1 cellular context compared by ENCODE assay signal in the genomic region with DNA sequence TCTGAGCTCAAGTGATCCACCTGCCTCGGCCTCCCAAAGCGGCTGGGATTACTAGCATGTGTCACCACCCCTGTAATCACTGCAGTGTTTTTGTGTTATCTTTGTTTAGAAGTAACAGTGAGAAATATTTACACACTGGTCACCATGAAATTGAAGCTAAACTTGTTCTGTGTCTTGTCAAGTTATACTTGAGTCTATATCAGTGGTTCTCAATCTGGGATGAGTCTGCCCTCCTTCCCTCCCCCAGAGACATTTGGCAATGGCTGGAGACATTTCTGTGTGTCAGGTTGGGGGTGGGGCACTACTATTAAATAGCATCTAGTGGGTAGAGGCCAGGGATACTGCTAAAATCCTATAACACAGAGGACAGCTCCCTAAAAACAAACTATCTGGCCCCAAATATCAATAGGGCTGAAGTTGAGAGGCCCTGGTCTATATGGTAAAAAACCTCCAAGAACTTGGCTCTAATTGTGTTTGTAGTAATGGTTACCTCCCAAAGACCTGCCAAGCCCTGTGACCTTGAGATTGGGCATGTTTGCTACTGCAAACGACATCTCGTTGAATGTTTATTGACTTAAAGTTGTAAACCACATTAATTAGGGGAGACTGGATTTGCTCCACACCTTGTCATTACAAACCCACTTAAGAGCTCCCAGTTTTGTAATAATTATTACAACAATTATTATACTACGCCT.
TF ChIP-seq lines count a peak whose summit lies in the region.

No MANE protein-coding gene starts in this region.

TF ChIP-seq in K562, 482 proteins besides CTCF, POLR2A, EP300 and RAD21:
- no peak for TF ChIP-seq ZBTB8A (IDR thresholded peaks at IDR 0.05; ENCODE audit: partially characterized antibody)
- TF ChIP-seq BCL6 (CRISPR knock-in tag; IDR thresholded peaks at IDR 0.05) = no peak
- TF ChIP-seq CBFA2T2 (conservative IDR thresholded peaks at IDR 0.05) = no peak
- TF ChIP-seq GABPB1 (CRISPR knock-in tag; IDR thresholded peaks at IDR 0.05) = no peak
- TF ChIP-seq MEIS2 (IDR thresholded peaks at IDR 0.05; ENCODE audit: partially characterized antibody) = no peak
- TF ChIP-seq CXXC5 (CRISPR knock-in tag; IDR thresholded peaks at IDR 0.05) = no peak
- no peak for TF ChIP-seq NFXL1 (CRISPR knock-in tag; IDR thresholded peaks at IDR 0.05)
- TF ChIP-seq ZEB2 (IDR thresholded peaks at IDR 0.05) = no peak
- no peak for TF ChIP-seq ZNF699 (CRISPR knock-in tag; IDR thresholded peaks at IDR 0.05; ENCODE audit: insufficient replicate concordance)
- no peak for TF ChIP-seq KLF13 (tag; IDR thresholded peaks at IDR 0.05; ENCODE audit: borderline replicate concordance, low read depth)
